21 cellular contexts compared by ENCODE assay signal in the genomic region with DNA sequence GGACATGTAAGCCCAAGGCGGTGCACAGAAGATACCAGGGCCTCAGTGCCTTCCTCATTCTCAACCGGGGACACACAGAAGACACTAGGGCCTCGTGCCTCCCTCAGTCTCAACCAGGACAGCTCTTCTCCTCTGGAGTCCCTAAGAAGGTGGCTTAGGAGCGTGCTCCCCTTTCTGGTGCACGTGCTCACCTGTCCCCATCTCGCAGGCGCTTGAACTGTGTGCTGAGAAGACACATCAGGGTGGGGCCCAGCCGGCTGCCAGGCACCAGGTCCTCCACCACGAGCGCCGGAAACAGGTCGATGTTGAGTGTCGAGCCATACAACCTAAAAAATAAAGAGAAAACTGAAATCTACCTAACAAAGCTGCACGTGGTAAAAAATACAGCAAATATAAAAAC.
"Had no signal": no experiment of that assay in that cellular context is flagged by ENCODE, and none has a peak within 500 bp of the region (broad histone marks: within the 10 kb centered on the region; RNA-seq: fewer than 3 reads in every experiment).

No MANE protein-coding gene starts in this region.

- H3K4me1 ChIP-seq: breast epithelium, gastrocnemius medialis had no signal

- DNase-seq: activated CD4-positive, alpha-beta T cell treated with anti-CD3 and anti-CD28 coated beads, Interleukin-2, amount 10 ng/mL, durations not matched to agents 7 days and 5 days; activated CD8-positive, alpha-beta memory T cell treated with anti-CD3 and anti-CD28 coated beads, Interleukin-2, amount 50 U/mL, for 4 hours; activated CD8-positive, alpha-beta T cell treated with anti-CD3 and anti-CD28 coated beads, Interleukin-2, amount 10 ng/mL, durations not matched to agents 7 days and 5 days; activated effector memory CD4-positive, alpha-beta T cell treated with anti-CD3 and anti-CD28 coated beads, Interleukin-2, amount 50 U/mL, for 16 hours; activated naive CD4-positive, alpha-beta T cell treated with anti-CD3 and anti-CD28 coated beads, Interleukin-2, amount 50 U/mL, for 16 hours; activated T-cell treated with anti-CD3 and anti-CD28 coated beads, Interleukin-2, amount 50 U/mL, for 48 hours; cerebellar nuclear complex; effector CD4-positive, alpha-beta T cell; gastrocnemius medialis; kidney glomerular epithelial cell; natural killer cell; occipital lobe; stimulated activated CD4-positive, alpha-beta T cell treated with anti-CD3 and anti-CD28 coated beads, Interleukin-4, amount 100 ng/mL, for 1 hour; upper lobe of right lung had no signal

- ATAC-seq: activated CD4-positive, CD25-positive, alpha-beta regulatory T cell treated with anti-CD3 and anti-CD28 coated beads, Interleukin-2, amount 50 U/mL, for 24 hours; activated CD8-positive, alpha-beta T cell treated with anti-CD3 and anti-CD28 coated beads, Interleukin-2, amount 10 ng/mL, durations not matched to agents 7 days and 5 days; esophagus mucosa; gastrocnemius medialis; heart left ventricle; natural killer cell; sciatic nerve; upper lobe of right lung had no signal

- H3K9me3 ChIP-seq: breast epithelium, gastrocnemius medialis, heart left ventricle, thoracic aorta, upper lobe of right lung had no signal

- H3K36me3 ChIP-seq: gastrocnemius medialis had no signal

- H3K4me2 ChIP-seq: smooth muscle cell had no signal

- H3K27ac ChIP-seq: breast epithelium, gastrocnemius medialis, heart left ventricle, upper lobe of right lung had no signal

- H3K4me3 ChIP-seq: breast epithelium, gastrocnemius medialis, heart left ventricle, smooth muscle cell, thoracic aorta, upper lobe of right lung had no signal

- H3K27me3 ChIP-seq: breast epithelium, gastrocnemius medialis, heart left ventricle, upper lobe of right lung had no signal
